Comparison of ENCODE assay signal across 2 cellular contexts in the genomic region with DNA sequence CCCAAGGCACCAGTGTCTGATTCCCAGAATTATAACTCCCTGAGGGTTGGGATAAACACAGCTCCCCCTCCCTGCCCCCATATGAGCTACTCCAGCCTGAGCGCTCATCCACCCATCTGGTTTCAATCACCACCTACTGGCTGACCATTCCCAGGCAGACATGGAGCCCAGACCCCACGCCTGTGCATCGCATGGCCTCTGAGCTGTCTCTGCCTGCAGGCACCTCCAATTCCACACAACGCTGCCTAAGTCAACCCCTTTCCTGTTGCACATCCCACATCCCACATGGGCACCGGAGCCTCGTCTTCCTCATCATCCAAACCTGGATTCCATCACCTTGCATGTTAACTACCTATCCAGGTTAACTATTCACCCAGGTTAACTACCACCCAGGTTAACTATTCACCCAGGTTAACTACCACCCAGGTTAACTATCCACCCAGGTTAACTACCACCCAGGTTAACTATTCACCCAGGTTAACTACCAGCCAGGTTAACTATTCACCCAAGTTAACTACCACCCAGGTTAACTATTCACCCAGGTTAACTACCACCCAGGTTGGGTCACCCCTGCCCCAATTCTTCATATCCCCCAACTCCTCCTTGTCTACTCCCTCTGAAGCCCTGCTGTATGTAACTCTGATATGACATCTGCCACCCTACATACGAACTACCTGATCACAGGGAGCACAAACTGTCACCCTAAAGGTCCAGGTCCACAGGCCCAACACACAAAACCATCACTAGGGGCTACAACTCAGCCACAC.
TF ChIP-seq lines count a peak whose summit lies in the region.

No MANE protein-coding gene starts in this region.

TF ChIP-seq in HepG2, 621 proteins besides CTCF, POLR2A, EP300 and RAD21 (continued from another document):
- no peak for TF ChIP-seq KDM5B (CRISPR knock-in tag; IDR thresholded peaks at IDR 0.05; ENCODE audit: borderline replicate concordance)

TF ChIP-seq in SK-N-SH, 30 proteins besides CTCF, POLR2A, EP300 and RAD21 (continued from another document):
- TF ChIP-seq POLR2AphosphoS5 (IDR thresholded peaks at IDR 0.05; ENCODE audit: low read depth, low read length) (no peak), SIN3A (IDR thresholded peaks at IDR 0.05; ENCODE audit: borderline replicate concordance, low read depth, low read length) (no peak), MXI1 (IDR thresholded peaks at IDR 0.05; ENCODE audit: low read depth, low read length) (peak; percentile 74; the same call in 1 of the 2 replicates), TEAD4 (IDR thresholded peaks at IDR 0.05; ENCODE audit: borderline replicate concordance, insufficient read depth) (no peak), FOXM1 (IDR thresholded peaks at IDR 0.05; ENCODE audit: low read depth) (no peak), RXRA (IDR thresholded peaks at IDR 0.05; ENCODE audit: borderline replicate concordance, low read depth) (no peak), EZH2phosphoT487 (IDR thresholded peaks at IDR 0.05; ENCODE audit: borderline replicate concordance, low read depth) (no peak), CHD2 (IDR thresholded peaks at IDR 0.05; ENCODE audit: low read length, partially characterized antibody) (peak; percentile 52), NFIC (IDR thresholded peaks at IDR 0.05; ENCODE audit: borderline replicate concordance) (no peak), FOXJ3 (CRISPR knock-in tag; IDR thresholded peaks at IDR 0.05) (peak; percentile 87), SMC3 (IDR thresholded peaks at IDR 0.05; ENCODE audit: low read depth, low read length) (peak; percentile 6; the same call in 1 of the 2 replicates), IRF3 (IDR thresholded peaks at IDR 0.05; ENCODE audit: low read depth, low read length) (no peak), ELF1 (IDR thresholded peaks at IDR 0.05) (no peak), YY1 (IDR thresholded peaks at IDR 0.05; ENCODE audit: low read depth) (no peak), RCOR1 (IDR thresholded peaks at IDR 0.05; ENCODE audit: low read length) (peak; percentile 56; the same call in 1 of the 2 replicates), GATA2 (CRISPR knock-in tag; IDR thresholded peaks at IDR 0.05) (no peak), RFX5 (IDR thresholded peaks at IDR 0.05; ENCODE audit: low read length) (no peak), USF2 (IDR thresholded peaks at IDR 0.05; ENCODE audit: borderline replicate concordance, low read depth, low read length) (no peak; the same call in 1 of the 2 replicates), MEF2A (IDR thresholded peaks at IDR 0.05; ENCODE audit: borderline replicate concordance, low read depth) (no peak), JUND (IDR thresholded peaks at IDR 0.05) (no peak), GABPA (IDR thresholded peaks at IDR 0.05; ENCODE audit: low read depth) (no peak), FOSL2 (IDR thresholded peaks at IDR 0.05; ENCODE audit: borderline replicate concordance, low read depth) (no peak), TCF12 (IDR thresholded peaks at IDR 0.05) (peak; percentile 42; the same call in 1 of the 2 replicates)
- TF ChIP-seq, protein P1, sequence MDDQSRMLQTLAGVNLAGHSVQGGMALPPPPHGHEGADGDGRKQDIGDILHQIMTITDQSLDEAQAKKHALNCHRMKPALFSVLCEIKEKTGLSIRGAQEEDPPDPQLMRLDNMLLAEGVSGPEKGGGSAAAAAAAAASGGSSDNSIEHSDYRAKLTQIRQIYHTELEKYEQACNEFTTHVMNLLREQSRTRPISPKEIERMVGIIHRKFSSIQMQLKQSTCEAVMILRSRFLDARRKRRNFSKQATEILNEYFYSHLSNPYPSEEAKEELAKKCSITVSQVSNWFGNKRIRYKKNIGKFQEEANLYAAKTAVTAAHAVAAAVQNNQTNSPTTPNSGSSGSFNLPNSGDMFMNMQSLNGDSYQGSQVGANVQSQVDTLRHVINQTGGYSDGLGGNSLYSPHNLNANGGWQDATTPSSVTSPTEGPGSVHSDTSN (IDR thresholded peaks at IDR 0.05): no peak
- TF ChIP-seq, protein P2, sequence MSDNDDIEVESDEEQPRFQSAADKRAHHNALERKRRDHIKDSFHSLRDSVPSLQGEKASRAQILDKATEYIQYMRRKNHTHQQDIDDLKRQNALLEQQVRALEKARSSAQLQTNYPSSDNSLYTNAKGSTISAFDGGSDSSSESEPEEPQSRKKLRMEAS (IDR thresholded peaks at IDR 0.05; ENCODE audit: low read depth): no peak
- TF ChIP-seq, protein P3, sequence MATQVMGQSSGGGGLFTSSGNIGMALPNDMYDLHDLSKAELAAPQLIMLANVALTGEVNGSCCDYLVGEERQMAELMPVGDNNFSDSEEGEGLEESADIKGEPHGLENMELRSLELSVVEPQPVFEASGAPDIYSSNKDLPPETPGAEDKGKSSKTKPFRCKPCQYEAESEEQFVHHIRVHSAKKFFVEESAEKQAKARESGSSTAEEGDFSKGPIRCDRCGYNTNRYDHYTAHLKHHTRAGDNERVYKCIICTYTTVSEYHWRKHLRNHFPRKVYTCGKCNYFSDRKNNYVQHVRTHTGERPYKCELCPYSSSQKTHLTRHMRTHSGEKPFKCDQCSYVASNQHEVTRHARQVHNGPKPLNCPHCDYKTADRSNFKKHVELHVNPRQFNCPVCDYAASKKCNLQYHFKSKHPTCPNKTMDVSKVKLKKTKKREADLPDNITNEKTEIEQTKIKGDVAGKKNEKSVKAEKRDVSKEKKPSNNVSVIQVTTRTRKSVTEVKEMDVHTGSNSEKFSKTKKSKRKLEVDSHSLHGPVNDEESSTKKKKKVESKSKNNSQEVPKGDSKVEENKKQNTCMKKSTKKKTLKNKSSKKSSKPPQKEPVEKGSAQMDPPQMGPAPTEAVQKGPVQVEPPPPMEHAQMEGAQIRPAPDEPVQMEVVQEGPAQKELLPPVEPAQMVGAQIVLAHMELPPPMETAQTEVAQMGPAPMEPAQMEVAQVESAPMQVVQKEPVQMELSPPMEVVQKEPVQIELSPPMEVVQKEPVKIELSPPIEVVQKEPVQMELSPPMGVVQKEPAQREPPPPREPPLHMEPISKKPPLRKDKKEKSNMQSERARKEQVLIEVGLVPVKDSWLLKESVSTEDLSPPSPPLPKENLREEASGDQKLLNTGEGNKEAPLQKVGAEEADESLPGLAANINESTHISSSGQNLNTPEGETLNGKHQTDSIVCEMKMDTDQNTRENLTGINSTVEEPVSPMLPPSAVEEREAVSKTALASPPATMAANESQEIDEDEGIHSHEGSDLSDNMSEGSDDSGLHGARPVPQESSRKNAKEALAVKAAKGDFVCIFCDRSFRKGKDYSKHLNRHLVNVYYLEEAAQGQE (IDR thresholded peaks at IDR 0.05; ENCODE audit: low read depth, low read length): no peak
- TF ChIP-seq, protein P4, sequence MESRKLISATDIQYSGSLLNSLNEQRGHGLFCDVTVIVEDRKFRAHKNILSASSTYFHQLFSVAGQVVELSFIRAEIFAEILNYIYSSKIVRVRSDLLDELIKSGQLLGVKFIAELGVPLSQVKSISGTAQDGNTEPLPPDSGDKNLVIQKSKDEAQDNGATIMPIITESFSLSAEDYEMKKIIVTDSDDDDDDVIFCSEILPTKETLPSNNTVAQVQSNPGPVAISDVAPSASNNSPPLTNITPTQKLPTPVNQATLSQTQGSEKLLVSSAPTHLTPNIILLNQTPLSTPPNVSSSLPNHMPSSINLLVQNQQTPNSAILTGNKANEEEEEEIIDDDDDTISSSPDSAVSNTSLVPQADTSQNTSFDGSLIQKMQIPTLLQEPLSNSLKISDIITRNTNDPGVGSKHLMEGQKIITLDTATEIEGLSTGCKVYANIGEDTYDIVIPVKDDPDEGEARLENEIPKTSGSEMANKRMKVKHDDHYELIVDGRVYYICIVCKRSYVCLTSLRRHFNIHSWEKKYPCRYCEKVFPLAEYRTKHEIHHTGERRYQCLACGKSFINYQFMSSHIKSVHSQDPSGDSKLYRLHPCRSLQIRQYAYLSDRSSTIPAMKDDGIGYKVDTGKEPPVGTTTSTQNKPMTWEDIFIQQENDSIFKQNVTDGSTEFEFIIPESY (IDR thresholded peaks at IDR 0.05; ENCODE audit: borderline replicate concordance, low read depth): no peak
- TF ChIP-seq, protein P5, sequence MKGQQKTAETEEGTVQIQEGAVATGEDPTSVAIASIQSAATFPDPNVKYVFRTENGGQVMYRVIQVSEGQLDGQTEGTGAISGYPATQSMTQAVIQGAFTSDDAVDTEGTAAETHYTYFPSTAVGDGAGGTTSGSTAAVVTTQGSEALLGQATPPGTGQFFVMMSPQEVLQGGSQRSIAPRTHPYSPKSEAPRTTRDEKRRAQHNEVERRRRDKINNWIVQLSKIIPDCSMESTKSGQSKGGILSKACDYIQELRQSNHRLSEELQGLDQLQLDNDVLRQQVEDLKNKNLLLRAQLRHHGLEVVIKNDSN (IDR thresholded peaks at IDR 0.05; ENCODE audit: borderline replicate concordance, low read depth): no peak
